Comparison of ENCODE assay signal across 1 cellular context in genomic region chr13:32426981-32427851, GRCh38.
TF ChIP-seq lines count a peak whose summit lies in the region.

No MANE protein-coding gene starts in this region.

TF ChIP-seq in HEK293, 187 proteins besides CTCF, POLR2A, EP300 and RAD21 (continued from another document):
- TF ChIP-seq PRDM10 (tag by site-specific recombination; IDR thresholded peaks at IDR 0.05) (no peak), ZNF692 (tag by site-specific recombination; IDR thresholded peaks at IDR 0.05) (peak; percentile 74; the same call in 1 of the 2 replicates), ZFP37 (tag by site-specific recombination; IDR thresholded peaks at IDR 0.05) (no peak), ZBTB11 (tag by site-specific recombination; conservative IDR thresholded peaks at IDR 0.05; ENCODE audit: low read depth) (no peak), ZXDB (tag by site-specific recombination; IDR thresholded peaks at IDR 0.05) (peak; percentile 22; the same call in 1 of the 2 replicates)
